In the genomic region with DNA sequence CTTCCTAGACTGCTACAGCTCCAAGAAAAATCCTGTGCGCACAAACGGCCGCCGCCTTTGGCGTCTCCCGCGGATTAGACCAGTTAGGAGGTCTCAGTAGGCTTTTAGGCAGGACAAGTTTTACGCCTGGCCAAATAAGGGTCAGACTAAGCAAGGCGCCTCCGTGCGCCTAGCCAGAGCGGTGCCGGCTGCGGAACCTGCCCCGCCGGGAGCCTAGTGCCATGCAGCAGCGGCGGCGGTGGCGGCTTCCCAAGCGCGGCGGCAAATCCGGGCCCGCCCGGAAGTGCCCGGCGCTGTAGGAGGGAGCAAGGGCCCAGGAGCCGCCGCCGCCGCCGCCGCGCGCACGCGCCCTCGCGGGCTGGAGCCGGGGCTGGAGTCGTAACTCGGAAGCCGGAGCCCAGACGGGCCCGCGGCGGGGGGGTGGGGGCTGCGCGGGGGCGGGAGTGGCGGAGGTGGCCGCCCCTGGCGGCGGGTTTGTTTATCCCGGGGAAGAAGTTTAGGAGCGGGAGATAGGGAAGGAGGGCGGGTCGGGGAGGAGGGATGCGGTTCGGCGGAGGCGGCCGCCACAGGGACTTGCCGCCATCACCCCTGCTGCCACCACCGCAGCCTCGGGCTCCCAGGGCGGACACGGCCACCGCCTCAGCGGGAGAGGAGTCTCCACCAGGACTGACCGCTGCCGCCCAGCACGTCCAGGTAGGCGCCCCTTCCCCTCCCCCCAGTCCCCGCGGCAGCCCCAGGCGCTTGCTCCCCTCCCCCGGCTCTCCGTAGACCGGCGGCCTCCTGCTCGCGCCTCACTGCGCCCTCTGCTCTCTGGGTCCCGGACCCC, we compare ENCODE assay signal across 1 cellular context.
A peak's percentile ranks its signal among the peaks of the same experiment; 100 is the strongest.
TF ChIP-seq lines count a peak whose summit lies in the region.

A gene (plus strand): TSS at position 344 of the 826 bp plus-strand sequence. CDS start 48,447 bp downstream, outside the sequence.

TF ChIP-seq in HepG2, 621 proteins besides CTCF, POLR2A, EP300 and RAD21 (continued from another document and continues in another):
- TF ChIP-seq KDM5A (IDR thresholded peaks at IDR 0.05; ENCODE audit: borderline replicate concordance, low read length) (no peak; the same call in 1 of the 2 replicates), ADNP (CRISPR knock-in tag; IDR thresholded peaks at IDR 0.05) (no peak), ZNF33B (CRISPR knock-in tag; IDR thresholded peaks at IDR 0.05) (peak; percentile 95; the same call in 1 of the 2 replicates), ZNF775 (CRISPR knock-in tag; IDR thresholded peaks at IDR 0.05; ENCODE audit: borderline replicate concordance) (no peak), ZNF44 (CRISPR knock-in tag; IDR thresholded peaks at IDR 0.05) (no peak; the same call in 1 of the 2 replicates), ZNF232 (CRISPR knock-in tag; IDR thresholded peaks at IDR 0.05; ENCODE audit: borderline replicate concordance) (no peak; the same call in 1 of the 2 replicates), TEAD2 (CRISPR knock-in tag; IDR thresholded peaks at IDR 0.05) (no peak), KLF13 (CRISPR knock-in tag; IDR thresholded peaks at IDR 0.05) (no peak), XBP1 (CRISPR knock-in tag; IDR thresholded peaks at IDR 0.05) (no peak), NFKBIZ (CRISPR knock-in tag; IDR thresholded peaks at IDR 0.05) (0 out of 2 replicates have a peak, but pooled peaks have one; percentile 35), ZNF792 (CRISPR knock-in tag; IDR thresholded peaks at IDR 0.05) (no peak; the same call in 1 of the 2 replicates), DNMT3B (CRISPR knock-in tag; conservative IDR thresholded peaks at IDR 0.05) (0 out of 2 replicates have a peak, but pooled peaks have one; percentile 85), ZNF75D (CRISPR knock-in tag; IDR thresholded peaks at IDR 0.05; ENCODE audit: borderline replicate concordance) (no peak), GLI4 (CRISPR knock-in tag; IDR thresholded peaks at IDR 0.05; ENCODE audit: borderline replicate concordance) (no peak), JUND (CRISPR knock-in tag; IDR thresholded peaks at IDR 0.05) (no peak), THAP11 (CRISPR knock-in tag; IDR thresholded peaks at IDR 0.05) (peak; percentile 65), NCOA1 (CRISPR knock-in tag; IDR thresholded peaks at IDR 0.05) (no peak), THYN1 (CRISPR knock-in tag; IDR thresholded peaks at IDR 0.05; ENCODE audit: borderline replicate concordance, low read depth) (no peak), MYNN (CRISPR knock-in tag; IDR thresholded peaks at IDR 0.05; ENCODE audit: low read depth) (0 out of 2 replicates have a peak, but pooled peaks have one; percentile 50), GPN1 (CRISPR knock-in tag; IDR thresholded peaks at IDR 0.05; ENCODE audit: borderline replicate concordance) (no peak), ZNF121 (CRISPR knock-in tag; IDR thresholded peaks at IDR 0.05) (peak; percentile 73), ZMAT3 (CRISPR knock-in tag; conservative IDR thresholded peaks at IDR 0.05) (peak; percentile 27; the same call in 1 of the 2 replicates), KDM6A (CRISPR knock-in tag; IDR thresholded peaks at IDR 0.05; ENCODE audit: low read depth) (no peak), CCDC6 (CRISPR knock-in tag; IDR thresholded peaks at IDR 0.05) (peak; percentile 95; the same call in 1 of the 2 replicates), ZEB1 (IDR thresholded peaks at IDR 0.05; ENCODE audit: insufficient replicate concordance, low read depth) (peak; percentile 90), CEBPG (CRISPR knock-in tag; IDR thresholded peaks at IDR 0.05) (no peak), HHEX (CRISPR knock-in tag; IDR thresholded peaks at IDR 0.05) (no peak)
- TF ChIP-seq, protein P1, sequence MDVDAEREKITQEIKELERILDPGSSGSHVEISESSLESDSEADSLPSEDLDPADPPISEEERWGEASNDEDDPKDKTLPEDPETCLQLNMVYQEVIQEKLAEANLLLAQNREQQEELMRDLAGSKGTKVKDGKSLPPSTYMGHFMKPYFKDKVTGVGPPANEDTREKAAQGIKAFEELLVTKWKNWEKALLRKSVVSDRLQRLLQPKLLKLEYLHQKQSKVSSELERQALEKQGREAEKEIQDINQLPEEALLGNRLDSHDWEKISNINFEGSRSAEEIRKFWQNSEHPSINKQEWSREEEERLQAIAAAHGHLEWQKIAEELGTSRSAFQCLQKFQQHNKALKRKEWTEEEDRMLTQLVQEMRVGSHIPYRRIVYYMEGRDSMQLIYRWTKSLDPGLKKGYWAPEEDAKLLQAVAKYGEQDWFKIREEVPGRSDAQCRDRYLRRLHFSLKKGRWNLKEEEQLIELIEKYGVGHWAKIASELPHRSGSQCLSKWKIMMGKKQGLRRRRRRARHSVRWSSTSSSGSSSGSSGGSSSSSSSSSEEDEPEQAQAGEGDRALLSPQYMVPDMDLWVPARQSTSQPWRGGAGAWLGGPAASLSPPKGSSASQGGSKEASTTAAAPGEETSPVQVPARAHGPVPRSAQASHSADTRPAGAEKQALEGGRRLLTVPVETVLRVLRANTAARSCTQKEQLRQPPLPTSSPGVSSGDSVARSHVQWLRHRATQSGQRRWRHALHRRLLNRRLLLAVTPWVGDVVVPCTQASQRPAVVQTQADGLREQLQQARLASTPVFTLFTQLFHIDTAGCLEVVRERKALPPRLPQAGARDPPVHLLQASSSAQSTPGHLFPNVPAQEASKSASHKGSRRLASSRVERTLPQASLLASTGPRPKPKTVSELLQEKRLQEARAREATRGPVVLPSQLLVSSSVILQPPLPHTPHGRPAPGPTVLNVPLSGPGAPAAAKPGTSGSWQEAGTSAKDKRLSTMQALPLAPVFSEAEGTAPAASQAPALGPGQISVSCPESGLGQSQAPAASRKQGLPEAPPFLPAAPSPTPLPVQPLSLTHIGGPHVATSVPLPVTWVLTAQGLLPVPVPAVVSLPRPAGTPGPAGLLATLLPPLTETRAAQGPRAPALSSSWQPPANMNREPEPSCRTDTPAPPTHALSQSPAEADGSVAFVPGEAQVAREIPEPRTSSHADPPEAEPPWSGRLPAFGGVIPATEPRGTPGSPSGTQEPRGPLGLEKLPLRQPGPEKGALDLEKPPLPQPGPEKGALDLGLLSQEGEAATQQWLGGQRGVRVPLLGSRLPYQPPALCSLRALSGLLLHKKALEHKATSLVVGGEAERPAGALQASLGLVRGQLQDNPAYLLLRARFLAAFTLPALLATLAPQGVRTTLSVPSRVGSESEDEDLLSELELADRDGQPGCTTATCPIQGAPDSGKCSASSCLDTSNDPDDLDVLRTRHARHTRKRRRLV (CRISPR knock-in tag; IDR thresholded peaks at IDR 0.05): no peak
- TF ChIP-seq, protein P2, sequence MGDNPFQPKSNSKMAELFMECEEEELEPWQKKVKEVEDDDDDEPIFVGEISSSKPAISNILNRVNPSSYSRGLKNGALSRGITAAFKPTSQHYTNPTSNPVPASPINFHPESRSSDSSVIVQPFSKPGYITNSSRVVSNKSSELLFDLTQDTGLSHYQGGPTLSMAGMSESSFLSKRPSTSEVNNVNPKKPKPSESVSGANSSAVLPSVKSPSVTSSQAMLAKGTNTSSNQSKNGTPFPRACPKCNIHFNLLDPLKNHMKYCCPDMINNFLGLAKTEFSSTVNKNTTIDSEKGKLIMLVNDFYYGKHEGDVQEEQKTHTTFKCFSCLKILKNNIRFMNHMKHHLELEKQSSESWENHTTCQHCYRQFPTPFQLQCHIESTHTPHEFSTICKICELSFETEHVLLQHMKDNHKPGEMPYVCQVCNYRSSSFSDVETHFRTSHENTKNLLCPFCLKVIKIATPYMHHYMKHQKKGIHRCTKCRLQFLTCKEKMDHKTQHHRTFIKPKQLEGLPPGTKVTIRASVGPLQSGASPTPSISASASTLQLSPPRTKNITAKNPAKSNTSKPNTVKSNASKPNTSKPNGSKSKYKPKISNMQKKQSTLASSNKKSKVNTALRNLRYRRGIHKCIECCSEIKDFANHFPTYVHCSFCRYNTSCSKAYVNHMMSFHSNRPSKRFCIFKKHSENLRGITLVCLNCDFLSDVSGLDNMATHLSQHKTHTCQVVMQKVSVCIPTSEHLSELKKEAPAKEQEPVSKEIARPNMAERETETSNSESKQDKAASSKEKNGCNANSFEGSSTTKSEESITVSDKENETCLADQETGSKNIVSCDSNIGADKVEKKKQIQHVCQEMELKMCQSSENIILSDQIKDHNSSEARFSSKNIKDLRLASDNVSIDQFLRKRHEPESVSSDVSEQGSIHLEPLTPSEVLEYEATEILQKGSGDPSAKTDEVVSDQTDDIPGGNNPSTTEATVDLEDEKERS (CRISPR knock-in tag; IDR thresholded peaks at IDR 0.05): no peak
- TF ChIP-seq, protein P3, sequence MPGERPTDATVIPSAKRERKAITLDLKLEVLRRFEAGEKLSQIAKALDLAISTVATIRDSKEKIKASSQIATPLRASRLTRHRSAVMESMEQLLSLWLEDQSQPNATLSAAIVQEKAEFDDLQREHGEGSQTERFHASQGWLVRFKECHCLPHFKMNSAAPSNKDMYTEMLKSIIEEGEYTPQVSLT (CRISPR knock-in tag; IDR thresholded peaks at IDR 0.05; ENCODE audit: borderline replicate concordance, low read depth): no peak; the same call in 1 of the 2 replicates
- TF ChIP-seq, protein P4, sequence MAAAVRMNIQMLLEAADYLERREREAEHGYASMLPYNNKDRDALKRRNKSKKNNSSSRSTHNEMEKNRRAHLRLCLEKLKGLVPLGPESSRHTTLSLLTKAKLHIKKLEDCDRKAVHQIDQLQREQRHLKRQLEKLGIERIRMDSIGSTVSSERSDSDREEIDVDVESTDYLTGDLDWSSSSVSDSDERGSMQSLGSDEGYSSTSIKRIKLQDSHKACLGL (CRISPR knock-in tag; IDR thresholded peaks at IDR 0.05): peak; percentile 90
- TF ChIP-seq, protein P5, sequence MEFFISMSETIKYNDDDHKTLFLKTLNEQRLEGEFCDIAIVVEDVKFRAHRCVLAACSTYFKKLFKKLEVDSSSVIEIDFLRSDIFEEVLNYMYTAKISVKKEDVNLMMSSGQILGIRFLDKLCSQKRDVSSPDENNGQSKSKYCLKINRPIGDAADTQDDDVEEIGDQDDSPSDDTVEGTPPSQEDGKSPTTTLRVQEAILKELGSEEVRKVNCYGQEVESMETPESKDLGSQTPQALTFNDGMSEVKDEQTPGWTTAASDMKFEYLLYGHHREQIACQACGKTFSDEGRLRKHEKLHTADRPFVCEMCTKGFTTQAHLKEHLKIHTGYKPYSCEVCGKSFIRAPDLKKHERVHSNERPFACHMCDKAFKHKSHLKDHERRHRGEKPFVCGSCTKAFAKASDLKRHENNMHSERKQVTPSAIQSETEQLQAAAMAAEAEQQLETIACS (CRISPR knock-in tag; IDR thresholded peaks at IDR 0.05): no peak
- TF ChIP-seq, protein P6, sequence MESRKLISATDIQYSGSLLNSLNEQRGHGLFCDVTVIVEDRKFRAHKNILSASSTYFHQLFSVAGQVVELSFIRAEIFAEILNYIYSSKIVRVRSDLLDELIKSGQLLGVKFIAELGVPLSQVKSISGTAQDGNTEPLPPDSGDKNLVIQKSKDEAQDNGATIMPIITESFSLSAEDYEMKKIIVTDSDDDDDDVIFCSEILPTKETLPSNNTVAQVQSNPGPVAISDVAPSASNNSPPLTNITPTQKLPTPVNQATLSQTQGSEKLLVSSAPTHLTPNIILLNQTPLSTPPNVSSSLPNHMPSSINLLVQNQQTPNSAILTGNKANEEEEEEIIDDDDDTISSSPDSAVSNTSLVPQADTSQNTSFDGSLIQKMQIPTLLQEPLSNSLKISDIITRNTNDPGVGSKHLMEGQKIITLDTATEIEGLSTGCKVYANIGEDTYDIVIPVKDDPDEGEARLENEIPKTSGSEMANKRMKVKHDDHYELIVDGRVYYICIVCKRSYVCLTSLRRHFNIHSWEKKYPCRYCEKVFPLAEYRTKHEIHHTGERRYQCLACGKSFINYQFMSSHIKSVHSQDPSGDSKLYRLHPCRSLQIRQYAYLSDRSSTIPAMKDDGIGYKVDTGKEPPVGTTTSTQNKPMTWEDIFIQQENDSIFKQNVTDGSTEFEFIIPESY (CRISPR knock-in tag; IDR thresholded peaks at IDR 0.05): no peak
- TF ChIP-seq, protein P7, sequence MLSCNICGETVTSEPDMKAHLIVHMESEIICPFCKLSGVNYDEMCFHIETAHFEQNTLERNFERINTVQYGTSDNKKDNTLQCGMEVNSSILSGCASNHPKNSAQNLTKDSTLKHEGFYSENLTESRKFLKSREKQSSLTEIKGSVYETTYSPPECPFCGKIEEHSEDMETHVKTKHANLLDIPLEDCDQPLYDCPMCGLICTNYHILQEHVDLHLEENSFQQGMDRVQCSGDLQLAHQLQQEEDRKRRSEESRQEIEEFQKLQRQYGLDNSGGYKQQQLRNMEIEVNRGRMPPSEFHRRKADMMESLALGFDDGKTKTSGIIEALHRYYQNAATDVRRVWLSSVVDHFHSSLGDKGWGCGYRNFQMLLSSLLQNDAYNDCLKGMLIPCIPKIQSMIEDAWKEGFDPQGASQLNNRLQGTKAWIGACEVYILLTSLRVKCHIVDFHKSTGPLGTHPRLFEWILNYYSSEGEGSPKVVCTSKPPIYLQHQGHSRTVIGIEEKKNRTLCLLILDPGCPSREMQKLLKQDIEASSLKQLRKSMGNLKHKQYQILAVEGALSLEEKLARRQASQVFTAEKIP (CRISPR knock-in tag; IDR thresholded peaks at IDR 0.05; ENCODE audit: borderline replicate concordance): no peak
- TF ChIP-seq, protein P8, sequence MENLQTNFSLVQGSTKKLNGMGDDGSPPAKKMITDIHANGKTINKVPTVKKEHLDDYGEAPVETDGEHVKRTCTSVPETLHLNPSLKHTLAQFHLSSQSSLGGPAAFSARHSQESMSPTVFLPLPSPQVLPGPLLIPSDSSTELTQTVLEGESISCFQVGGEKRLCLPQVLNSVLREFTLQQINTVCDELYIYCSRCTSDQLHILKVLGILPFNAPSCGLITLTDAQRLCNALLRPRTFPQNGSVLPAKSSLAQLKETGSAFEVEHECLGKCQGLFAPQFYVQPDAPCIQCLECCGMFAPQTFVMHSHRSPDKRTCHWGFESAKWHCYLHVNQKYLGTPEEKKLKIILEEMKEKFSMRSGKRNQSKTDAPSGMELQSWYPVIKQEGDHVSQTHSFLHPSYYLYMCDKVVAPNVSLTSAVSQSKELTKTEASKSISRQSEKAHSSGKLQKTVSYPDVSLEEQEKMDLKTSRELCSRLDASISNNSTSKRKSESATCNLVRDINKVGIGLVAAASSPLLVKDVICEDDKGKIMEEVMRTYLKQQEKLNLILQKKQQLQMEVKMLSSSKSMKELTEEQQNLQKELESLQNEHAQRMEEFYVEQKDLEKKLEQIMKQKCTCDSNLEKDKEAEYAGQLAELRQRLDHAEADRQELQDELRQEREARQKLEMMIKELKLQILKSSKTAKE (CRISPR knock-in tag; IDR thresholded peaks at IDR 0.05; ENCODE audit: borderline replicate concordance): no peak
- TF ChIP-seq, protein P9, sequence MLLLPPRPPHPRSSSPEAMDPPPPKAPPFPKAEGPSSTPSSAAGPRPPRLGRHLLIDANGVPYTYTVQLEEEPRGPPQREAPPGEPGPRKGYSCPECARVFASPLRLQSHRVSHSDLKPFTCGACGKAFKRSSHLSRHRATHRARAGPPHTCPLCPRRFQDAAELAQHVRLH (CRISPR knock-in tag; IDR thresholded peaks at IDR 0.05; ENCODE audit: borderline replicate concordance, low read depth): peak; percentile 51; the same call in 1 of the 2 replicates
- TF ChIP-seq, protein P10, sequence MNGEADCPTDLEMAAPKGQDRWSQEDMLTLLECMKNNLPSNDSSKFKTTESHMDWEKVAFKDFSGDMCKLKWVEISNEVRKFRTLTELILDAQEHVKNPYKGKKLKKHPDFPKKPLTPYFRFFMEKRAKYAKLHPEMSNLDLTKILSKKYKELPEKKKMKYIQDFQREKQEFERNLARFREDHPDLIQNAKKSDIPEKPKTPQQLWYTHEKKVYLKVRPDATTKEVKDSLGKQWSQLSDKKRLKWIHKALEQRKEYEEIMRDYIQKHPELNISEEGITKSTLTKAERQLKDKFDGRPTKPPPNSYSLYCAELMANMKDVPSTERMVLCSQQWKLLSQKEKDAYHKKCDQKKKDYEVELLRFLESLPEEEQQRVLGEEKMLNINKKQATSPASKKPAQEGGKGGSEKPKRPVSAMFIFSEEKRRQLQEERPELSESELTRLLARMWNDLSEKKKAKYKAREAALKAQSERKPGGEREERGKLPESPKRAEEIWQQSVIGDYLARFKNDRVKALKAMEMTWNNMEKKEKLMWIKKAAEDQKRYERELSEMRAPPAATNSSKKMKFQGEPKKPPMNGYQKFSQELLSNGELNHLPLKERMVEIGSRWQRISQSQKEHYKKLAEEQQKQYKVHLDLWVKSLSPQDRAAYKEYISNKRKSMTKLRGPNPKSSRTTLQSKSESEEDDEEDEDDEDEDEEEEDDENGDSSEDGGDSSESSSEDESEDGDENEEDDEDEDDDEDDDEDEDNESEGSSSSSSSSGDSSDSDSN (CRISPR knock-in tag; IDR thresholded peaks at IDR 0.05): peak; percentile 92
